13 cellular contexts compared by ENCODE assay signal in genomic region chr17:16652252-16652651, GRCh38. TPM values are rescaled to one million over a fixed set of nuclear protein-coding genes. Genes with fewer than 3 reads are reported as not detected.
A peak's percentile ranks its signal among the peaks of the same experiment; 100 is the strongest.
DNase-seq lines count a peak whose midpoint lies in the region; ATAC-seq, FAIRE-seq and TF ChIP-seq lines count a peak whose summit lies in the region.
"Had no signal": no experiment of that assay in that cellular context is flagged by ENCODE, and none has a peak within 500 bp of the region (broad histone marks: within the 10 kb centered on the region; RNA-seq: fewer than 3 reads in every experiment).

No MANE protein-coding gene starts in this region.

- H3K36me3 ChIP-seq in left ventricle myocardium inferior (no peaks in the 10 kb centered on the region), suprapubic skin (no peaks in the 10 kb centered on the region)

- TF ChIP-seq POLR2A in suprapubic skin (IDR thresholded peaks at IDR 0.05): no peak

- WGBS in suprapubic skin: 88% methylated on average over 4 of the region's 4 CpGs

- H3K27me3 ChIP-seq in left ventricle myocardium inferior (ENCODE audit: low read depth): no peaks in the 10 kb centered on the region
- no peaks in the 10 kb centered on the region for H3K27me3 ChIP-seq in suprapubic skin
- H3K27me3 ChIP-seq: heart right ventricle had no signal

- peak; percentile 3 for FAIRE-seq in frontal cortex (lab: Jason Lieb, UNC)
- FAIRE-seq: D721Med had no signal

- TF ChIP-seq CTCF in left ventricle myocardium inferior (IDR thresholded peaks at IDR 0.05; ENCODE audit: borderline replicate concordance): no peak
- TF ChIP-seq CTCF in VCaP (conservative IDR thresholded peaks at IDR 0.05): no peak
- no peak for TF ChIP-seq CTCF in suprapubic skin (IDR thresholded peaks at IDR 0.05)

- H3K4me3 ChIP-seq in left ventricle myocardium inferior (peak overlapping the region; percentile 85), suprapubic skin (no peak overlapping the region)

- DNase-seq in left ventricle myocardium inferior: no peak
- DNase-seq in cardiac septum (ENCODE audit: low spot score): no peak
- no peak for DNase-seq in frontal cortex (ENCODE audit: low spot score in 2 of 2)
- DNase-seq in suprapubic skin (ENCODE audit: low spot score in 2 of 2): no peak
- no peak for DNase-seq in GM19238 (ENCODE audit: insufficient read length, low spot score)
- DNase-seq in NCI-H446 (lab: John Stamatoyannopoulos, UW): no peak
- DNase-seq: activated CD4-positive, alpha-beta T cell treated with anti-CD3 and anti-CD28 coated beads, Interleukin-2, amount 50 U/mL, for 4 hours; heart right ventricle; NCI-H2029 treated with DMSO at 0.1 percent for 48 hours; stimulated activated CD4-positive, alpha-beta T cell treated with anti-CD3 and anti-CD28 coated beads, Interleukin-1b, Interleukin-23, amount 100 ng/mL, for 48 hours had no signal

- H3K4me1 ChIP-seq in left ventricle myocardium inferior (peaks cover 19% of the 10 kb centered on the region), suprapubic skin (peaks cover 19% of the 10 kb centered on the region)

- TF ChIP-seq EP300 in suprapubic skin (IDR thresholded peaks at IDR 0.05): no peak

- ATAC-seq in GM21367 (IDR thresholded peaks at IDR 0.05; ENCODE audit: unreplicated experiment): no peak

- H3K27ac ChIP-seq in left ventricle myocardium inferior (replicated peaks) (peak overlapping the region; percentile 99), VCaP (peak overlapping the region; percentile 93), suprapubic skin (peak overlapping the region; percentile 93)

- intact Hi-C loops in left ventricle myocardium inferior (cut with micrococcal nuclease) (no loop called here), cardiac septum (cut with DNase I) (loop anchor here (5.0 kb wide), 1 partner anchor 115 kb away; no protein-coding TSS in a partner anchor)

- H3K9me3 ChIP-seq in left ventricle myocardium inferior (replicated peaks) (no peaks in the 10 kb centered on the region), suprapubic skin (no peaks in the 10 kb centered on the region)
- H3K9me3 ChIP-seq: heart right ventricle had no signal

RNA-seq across cellular contexts. Expression of gene ZNF624, which starts 1.4 kb away (rescaled TPM):
- total RNA-seq in left ventricle myocardium inferior (1.2 TPM), cardiac septum (3.4 TPM), frontal cortex (34.6 TPM), suprapubic skin (1 to 10 TPM; 2.7 to 5.8 (median 3.3) TPM)

RNA-seq across cellular contexts. Expression of gene CCDC144A, which starts 37.8 kb away (rescaled TPM):
- 2.8 TPM for total RNA-seq in left ventricle myocardium inferior
- total RNA-seq in cardiac septum: 0.22 TPM
- total RNA-seq in frontal cortex: 48.5 TPM
- total RNA-seq in suprapubic skin: 1 to 10 TPM; 1.2 to 6.2 (median 2.6) TPM
